In genomic region chr7:66150471-66150870, GRCh38 we compare ENCODE assay signal across 1 cellular context.
TF ChIP-seq lines count a peak whose summit lies in the region.

No MANE protein-coding gene starts in this region.

TF ChIP-seq in HepG2, 621 proteins besides CTCF, POLR2A, EP300 and RAD21 (continued from another document):
- TF ChIP-seq, protein P1, sequence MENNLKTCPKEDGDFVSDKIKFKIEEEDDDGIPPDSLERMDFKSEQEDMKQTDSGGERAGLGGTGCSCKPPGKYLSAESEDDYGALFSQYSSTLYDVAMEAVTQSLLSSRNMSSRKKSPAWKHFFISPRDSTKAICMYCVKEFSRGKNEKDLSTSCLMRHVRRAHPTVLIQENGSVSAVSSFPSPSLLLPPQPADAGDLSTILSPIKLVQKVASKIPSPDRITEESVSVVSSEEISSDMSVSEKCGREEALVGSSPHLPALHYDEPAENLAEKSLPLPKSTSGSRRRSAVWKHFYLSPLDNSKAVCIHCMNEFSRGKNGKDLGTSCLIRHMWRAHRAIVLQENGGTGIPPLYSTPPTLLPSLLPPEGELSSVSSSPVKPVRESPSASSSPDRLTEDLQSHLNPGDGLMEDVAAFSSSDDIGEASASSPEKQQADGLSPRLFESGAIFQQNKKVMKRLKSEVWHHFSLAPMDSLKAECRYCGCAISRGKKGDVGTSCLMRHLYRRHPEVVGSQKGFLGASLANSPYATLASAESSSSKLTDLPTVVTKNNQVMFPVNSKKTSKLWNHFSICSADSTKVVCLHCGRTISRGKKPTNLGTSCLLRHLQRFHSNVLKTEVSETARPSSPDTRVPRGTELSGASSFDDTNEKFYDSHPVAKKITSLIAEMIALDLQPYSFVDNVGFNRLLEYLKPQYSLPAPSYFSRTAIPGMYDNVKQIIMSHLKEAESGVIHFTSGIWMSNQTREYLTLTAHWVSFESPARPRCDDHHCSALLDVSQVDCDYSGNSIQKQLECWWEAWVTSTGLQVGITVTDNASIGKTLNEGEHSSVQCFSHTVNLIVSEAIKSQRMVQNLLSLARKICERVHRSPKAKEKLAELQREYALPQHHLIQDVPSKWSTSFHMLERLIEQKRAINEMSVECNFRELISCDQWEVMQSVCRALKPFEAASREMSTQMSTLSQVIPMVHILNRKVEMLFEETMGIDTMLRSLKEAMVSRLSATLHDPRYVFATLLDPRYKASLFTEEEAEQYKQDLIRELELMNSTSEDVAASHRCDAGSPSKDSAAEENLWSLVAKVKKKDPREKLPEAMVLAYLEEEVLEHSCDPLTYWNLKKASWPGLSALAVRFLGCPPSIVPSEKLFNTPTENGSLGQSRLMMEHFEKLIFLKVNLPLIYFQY (CRISPR knock-in tag; IDR thresholded peaks at IDR 0.05; ENCODE audit: borderline replicate concordance), result 0 out of 2 replicates have a peak, but pooled peaks have one; percentile 55
- TF ChIP-seq, protein P2, sequence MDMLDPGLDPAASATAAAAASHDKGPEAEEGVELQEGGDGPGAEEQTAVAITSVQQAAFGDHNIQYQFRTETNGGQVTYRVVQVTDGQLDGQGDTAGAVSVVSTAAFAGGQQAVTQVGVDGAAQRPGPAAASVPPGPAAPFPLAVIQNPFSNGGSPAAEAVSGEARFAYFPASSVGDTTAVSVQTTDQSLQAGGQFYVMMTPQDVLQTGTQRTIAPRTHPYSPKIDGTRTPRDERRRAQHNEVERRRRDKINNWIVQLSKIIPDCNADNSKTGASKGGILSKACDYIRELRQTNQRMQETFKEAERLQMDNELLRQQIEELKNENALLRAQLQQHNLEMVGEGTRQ (IDR thresholded peaks at IDR 0.05; ENCODE audit: low read depth, low read length), result peak; percentile 70
- TF ChIP-seq, protein P2 (CRISPR knock-in tag; IDR thresholded peaks at IDR 0.05; ENCODE audit: borderline replicate concordance), result no peak; the same call in 1 of the 2 replicates
- peak; percentile 63 for TF ChIP-seq ZMYM4 (CRISPR knock-in tag; IDR thresholded peaks at IDR 0.05)
- TF ChIP-seq, protein P3, sequence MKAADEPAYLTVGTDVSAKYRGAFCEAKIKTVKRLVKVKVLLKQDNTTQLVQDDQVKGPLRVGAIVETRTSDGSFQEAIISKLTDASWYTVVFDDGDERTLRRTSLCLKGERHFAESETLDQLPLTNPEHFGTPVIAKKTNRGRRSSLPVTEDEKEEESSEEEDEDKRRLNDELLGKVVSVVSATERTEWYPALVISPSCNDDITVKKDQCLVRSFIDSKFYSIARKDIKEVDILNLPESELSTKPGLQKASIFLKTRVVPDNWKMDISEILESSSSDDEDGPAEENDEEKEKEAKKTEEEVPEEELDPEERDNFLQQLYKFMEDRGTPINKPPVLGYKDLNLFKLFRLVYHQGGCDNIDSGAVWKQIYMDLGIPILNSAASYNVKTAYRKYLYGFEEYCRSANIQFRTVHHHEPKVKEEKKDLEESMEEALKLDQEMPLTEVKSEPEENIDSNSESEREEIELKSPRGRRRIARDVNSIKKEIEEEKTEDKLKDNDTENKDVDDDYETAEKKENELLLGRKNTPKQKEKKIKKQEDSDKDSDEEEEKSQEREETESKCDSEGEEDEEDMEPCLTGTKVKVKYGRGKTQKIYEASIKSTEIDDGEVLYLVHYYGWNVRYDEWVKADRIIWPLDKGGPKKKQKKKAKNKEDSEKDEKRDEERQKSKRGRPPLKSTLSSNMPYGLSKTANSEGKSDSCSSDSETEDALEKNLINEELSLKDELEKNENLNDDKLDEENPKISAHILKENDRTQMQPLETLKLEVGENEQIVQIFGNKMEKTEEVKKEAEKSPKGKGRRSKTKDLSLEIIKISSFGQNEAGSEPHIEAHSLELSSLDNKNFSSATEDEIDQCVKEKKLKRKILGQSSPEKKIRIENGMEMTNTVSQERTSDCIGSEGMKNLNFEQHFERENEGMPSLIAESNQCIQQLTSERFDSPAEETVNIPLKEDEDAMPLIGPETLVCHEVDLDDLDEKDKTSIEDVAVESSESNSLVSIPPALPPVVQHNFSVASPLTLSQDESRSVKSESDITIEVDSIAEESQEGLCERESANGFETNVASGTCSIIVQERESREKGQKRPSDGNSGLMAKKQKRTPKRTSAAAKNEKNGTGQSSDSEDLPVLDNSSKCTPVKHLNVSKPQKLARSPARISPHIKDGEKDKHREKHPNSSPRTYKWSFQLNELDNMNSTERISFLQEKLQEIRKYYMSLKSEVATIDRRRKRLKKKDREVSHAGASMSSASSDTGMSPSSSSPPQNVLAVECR (CRISPR knock-in tag; IDR thresholded peaks at IDR 0.05; ENCODE audit: borderline replicate concordance), result peak; percentile 35; the same call in 1 of the 2 replicates
- peak; percentile 49; the same call in 1 of the 2 replicates for TF ChIP-seq POGZ (CRISPR knock-in tag; IDR thresholded peaks at IDR 0.05)
- TF ChIP-seq MIXL1 (CRISPR knock-in tag; IDR thresholded peaks at IDR 0.05), result 0 out of 2 replicates have a peak, but pooled peaks have one; percentile 13
- 0 out of 2 replicates have a peak, but pooled peaks have one; percentile 38 for TF ChIP-seq ZBTB7B (CRISPR knock-in tag; IDR thresholded peaks at IDR 0.05)
- TF ChIP-seq, protein P4, sequence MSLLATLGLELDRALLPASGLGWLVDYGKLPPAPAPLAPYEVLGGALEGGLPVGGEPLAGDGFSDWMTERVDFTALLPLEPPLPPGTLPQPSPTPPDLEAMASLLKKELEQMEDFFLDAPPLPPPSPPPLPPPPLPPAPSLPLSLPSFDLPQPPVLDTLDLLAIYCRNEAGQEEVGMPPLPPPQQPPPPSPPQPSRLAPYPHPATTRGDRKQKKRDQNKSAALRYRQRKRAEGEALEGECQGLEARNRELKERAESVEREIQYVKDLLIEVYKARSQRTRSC (CRISPR knock-in tag; IDR thresholded peaks at IDR 0.05; ENCODE audit: low read depth), result no peak
- no peak for TF ChIP-seq ZNF792 (CRISPR knock-in tag; IDR thresholded peaks at IDR 0.05)
- no peak for TF ChIP-seq TEAD3 (CRISPR knock-in tag; optimal IDR thresholded peaks at IDR 0.05; ENCODE audit: borderline replicate concordance)
- TF ChIP-seq IKZF5 (CRISPR knock-in tag; IDR thresholded peaks at IDR 0.05), result 0 out of 2 replicates have a peak, but pooled peaks have one; percentile 55
- TF ChIP-seq LCORL (IDR thresholded peaks at IDR 0.05), result no peak
- 0 out of 2 replicates have a peak, but pooled peaks have one; percentile 38 for TF ChIP-seq LCORL (CRISPR knock-in tag; IDR thresholded peaks at IDR 0.05)
- no peak for TF ChIP-seq FOXP1 (IDR thresholded peaks at IDR 0.05)
- 0 out of 2 replicates have a peak, but pooled peaks have one; percentile 22 for TF ChIP-seq FOXP1 (CRISPR knock-in tag; IDR thresholded peaks at IDR 0.05)
- peak; percentile 51 for TF ChIP-seq FOXA3 (CRISPR knock-in tag; IDR thresholded peaks at IDR 0.05)
- TF ChIP-seq SOX6 (IDR thresholded peaks at IDR 0.05), result no peak
- TF ChIP-seq SOX6 (CRISPR knock-in tag; IDR thresholded peaks at IDR 0.05), result peak; percentile 59
